ENCODE assay signal across 9 cellular contexts in genomic region chr16:53220585-53220984, GRCh38.
DNase-seq lines count a peak whose midpoint lies in the region; ATAC-seq, FAIRE-seq and TF ChIP-seq lines count a peak whose summit lies in the region.
"Had no signal": no experiment of that assay in that cellular context is flagged by ENCODE, and none has a peak within 500 bp of the region (broad histone marks: within the 10 kb centered on the region; RNA-seq: fewer than 3 reads in every experiment).

No MANE protein-coding gene starts in this region.

- peak; percentile 50 for ATAC-seq in GM21360 (IDR thresholded peaks at IDR 0.05; ENCODE audit: unreplicated experiment)

- H3K27me3 ChIP-seq in AG04450 (ENCODE audit: control insufficient read depth, insufficient read depth, low read length) (no peaks in the 10 kb centered on the region), astrocyte (ENCODE audit: insufficient read depth, low read length) (no peaks in the 10 kb centered on the region)

- H3K4me3 ChIP-seq in AG04450 (ENCODE audit: low read depth, low read length) (no peak overlapping the region), astrocyte (ENCODE audit: insufficient read depth, low read depth, low read length) (no peak overlapping the region)

- no peaks in the 10 kb centered on the region for H3K9me3 ChIP-seq in AG04450 (ENCODE audit: control insufficient read depth, insufficient read depth, low read length)
- H3K9me3 ChIP-seq in astrocyte (ENCODE audit: insufficient read depth, low read depth, low read length) = no peaks in the 10 kb centered on the region

- no peaks in the 10 kb centered on the region for H3K9me3 Mint-ChIP-seq in astrocyte (ENCODE audit: unreplicated experiment)

- FAIRE-seq in astrocyte (lab: Jason Lieb, UNC) = no peak
- FAIRE-seq: bronchial epithelial cell had no signal

- H3K36me3 Mint-ChIP-seq in astrocyte (ENCODE audit: low read depth, unreplicated experiment) = peaks cover 2% of the 10 kb centered on the region

- no peak overlapping the region for H2AFZ ChIP-seq in astrocyte (ENCODE audit: low read depth, low read length)

- CTCF ChIA-PET in AG04450 (lab: Charles Lee) = interaction anchor here (0.5 to 3.5 kb wide), 8 partner anchors 9 to 236 kb away, joined by 3 to 23 read pairs (median 4); partner anchors contain the start of gene CHD9

- POLR2A ChIA-PET in AG04450 (lab: Yijun Ruan, JAX) = no interaction called here

- H3K79me2 ChIP-seq in astrocyte (ENCODE audit: insufficient read depth, low read length) = peaks cover 86% of the 10 kb centered on the region

- H3K4me1 ChIP-seq in astrocyte (ENCODE audit: insufficient read depth, low read length) = peaks cover 11% of the 10 kb centered on the region

- no peak overlapping the region for H3K9ac ChIP-seq in astrocyte (ENCODE audit: low read length)

- H3K4me3 Mint-ChIP-seq in astrocyte (ENCODE audit: unreplicated experiment) = no peak overlapping the region

- peaks cover 28% of the 10 kb centered on the region for H4K20me1 ChIP-seq in astrocyte (ENCODE audit: insufficient read depth, low read length)

- no peak overlapping the region for H3K4me2 ChIP-seq in astrocyte (ENCODE audit: low read length)

- TF ChIP-seq CTCF in AG04450 (IDR thresholded peaks at IDR 0.05; ENCODE audit: low read depth, low read length) = peak; percentile 41; the same call in 1 of the 2 replicates
- peak; percentile 17 for TF ChIP-seq CTCF in astrocyte (IDR thresholded peaks at IDR 0.05; ENCODE audit: insufficient read depth, low read depth, low read length)

- H3K27ac Mint-ChIP-seq in astrocyte (ENCODE audit: unreplicated experiment) = no peak overlapping the region

- peaks cover 8% of the 10 kb centered on the region for H3K36me3 ChIP-seq in astrocyte (ENCODE audit: insufficient read depth, low read length)

- H3K4me1 Mint-ChIP-seq in astrocyte (ENCODE audit: low read depth, unreplicated experiment) = peaks cover 2% of the 10 kb centered on the region

- no peak overlapping the region for H3K27ac ChIP-seq in AG04450 (ENCODE audit: low read depth, low read length)
- no peak overlapping the region for H3K27ac ChIP-seq in astrocyte (ENCODE audit: low read depth, low read length)

- DNase-seq in AG04450 (ENCODE audit: low read depth, low spot score) (no peak), astrocyte (ENCODE audit: low read depth) (peak; percentile 33), kidney tubule cell (ENCODE audit: low spot score) (peak; percentile 16), SW 1271 (lab: John Stamatoyannopoulos, UW) (no peak), SIG-M5 (lab: John Stamatoyannopoulos, UW) (no peak), UCSD-AML1 (lab: John Stamatoyannopoulos, UW; ENCODE audit: unreplicated experiment) (no peak)
- no peak for DNase-seq in activated CD4-positive, alpha-beta T cell treated with anti-CD3 and anti-CD28 coated beads, Interleukin-2, amount 50 U/mL, for 4 hours

- no peaks in the 10 kb centered on the region for H3K27me3 Mint-ChIP-seq in astrocyte (ENCODE audit: low read depth, unreplicated experiment)

Comparison
In these comparisons a context has a peak if more than half of its experiments do, and no peak if none do; other contexts are left out.
1. DNase-seq: peak in astrocyte (single experiment) and kidney tubule cell (single experiment); none in AG04450 (single experiment), SW 1271 (0 of 2), SIG-M5 (single experiment), activated CD4-positive, alpha-beta T cell treated with anti-CD3 and anti-CD28 coated beads, Interleukin-2, amount 50 U/mL, for 4 hours (0 of 2) and UCSD-AML1 (single experiment).